ENCODE assay signal across 15 cellular contexts in genomic region chr1:215749423-215749822, GRCh38.
DNase-seq lines count a peak whose midpoint lies in the region; ATAC-seq and TF ChIP-seq lines count a peak whose summit lies in the region.
"Had no signal": no experiment of that assay in that cellular context is flagged by ENCODE, and none has a peak within 500 bp of the region (broad histone marks: within the 10 kb centered on the region; RNA-seq: fewer than 3 reads in every experiment).

No MANE protein-coding gene starts in this region.

- ATAC-seq in activated naive CD8-positive, alpha-beta T cell treated with anti-CD3 and anti-CD28 coated beads, Interleukin-2, amount 50 U/mL, for 24 hours = no peak
- ATAC-seq in GM18861 (IDR thresholded peaks at IDR 0.05; ENCODE audit: unreplicated experiment) = no peak
- ATAC-seq: A549; activated CD4-positive, CD25-positive, alpha-beta regulatory T cell treated with anti-CD3 and anti-CD28 coated beads, Interleukin-2, amount 50 U/mL, for 24 hours; K562 had no signal

- no peaks in the 10 kb centered on the region for H3K9me3 ChIP-seq in adipocyte (ENCODE audit: control insufficient read depth, low read length)
- H3K9me3 ChIP-seq: A549 had no signal

- H3K4me3 ChIP-seq in HFF-Myc (replicated peaks; ENCODE audit: low read depth, low read length) (no peak overlapping the region), adipocyte (ENCODE audit: low read length) (no peak overlapping the region)
- H3K4me3 ChIP-seq: A549, K562 had no signal

- DNase-seq in A172 (ENCODE audit: low spot score) (peak; percentile 79), HFF-Myc (ENCODE audit: extremely low read depth, low read depth) (peak; percentile 1), adipocyte (ENCODE audit: low read depth) (peak; percentile 87), glomerular visceral epithelial cell (ENCODE audit: extremely low spot score) (peak; percentile 37), NCI-H526 (lab: John Stamatoyannopoulos, UW) (no peak), posterior cingulate gyrus (no peak)
- DNase-seq in activated naive CD8-positive, alpha-beta T cell treated with anti-CD3 and anti-CD28 coated beads, Interleukin-2, amount 50 U/mL, for 24 hours = no peak
- DNase-seq: activated CD8-positive, alpha-beta memory T cell treated with anti-CD3 and anti-CD28 coated beads, Interleukin-2, amount 50 U/mL, for 4 hours; activated naive CD4-positive, alpha-beta T cell treated with anti-CD3 and anti-CD28 coated beads, Interleukin-2, amount 50 U/mL, for 16 hours; NCI-H1417 treated with DMSO at 0.1 percent for 48 hours; nucleus accumbens had no signal

- H3K4me3 Mint-ChIP-seq in activated naive CD8-positive, alpha-beta T cell treated with anti-CD3 and anti-CD28 coated beads, Interleukin-2, amount 50 U/mL, for 24 hours = no peak overlapping the region

- H3K4me1 ChIP-seq in adipocyte (ENCODE audit: control insufficient read depth, insufficient read depth, low read length) = peaks cover 11% of the 10 kb centered on the region
- H3K4me1 ChIP-seq: A549 had no signal

- H3K4me1 Mint-ChIP-seq in activated naive CD8-positive, alpha-beta T cell treated with anti-CD3 and anti-CD28 coated beads, Interleukin-2, amount 50 U/mL, for 24 hours = no peaks in the 10 kb centered on the region

- intact Hi-C loops in posterior cingulate gyrus (cut with DNase I) = no loop called here

- H3K27me3 ChIP-seq in adipocyte (replicated peaks; ENCODE audit: control insufficient read depth, insufficient read depth, low read length) = no peaks in the 10 kb centered on the region

- peaks cover 3% of the 10 kb centered on the region for H3K9me3 Mint-ChIP-seq in activated naive CD8-positive, alpha-beta T cell treated with anti-CD3 and anti-CD28 coated beads, Interleukin-2, amount 50 U/mL, for 24 hours

- H3K27me3 Mint-ChIP-seq in activated naive CD8-positive, alpha-beta T cell treated with anti-CD3 and anti-CD28 coated beads, Interleukin-2, amount 50 U/mL, for 24 hours = no peaks in the 10 kb centered on the region

- H3K9ac ChIP-seq in adipocyte (ENCODE audit: low read length) = no peak overlapping the region

- H3K27ac Mint-ChIP-seq in activated naive CD8-positive, alpha-beta T cell treated with anti-CD3 and anti-CD28 coated beads, Interleukin-2, amount 50 U/mL, for 24 hours = no peak overlapping the region

- H3K36me3 Mint-ChIP-seq in activated naive CD8-positive, alpha-beta T cell treated with anti-CD3 and anti-CD28 coated beads, Interleukin-2, amount 50 U/mL, for 24 hours (ENCODE audit: low read depth) = no peaks in the 10 kb centered on the region

- TF ChIP-seq CTCF in HFF-Myc (IDR thresholded peaks at IDR 0.05; ENCODE audit: low read depth, low read length, missing control alignments) = no peak

- H3K36me3 ChIP-seq in adipocyte (ENCODE audit: control insufficient read depth, insufficient read depth, low read length, severe bottlenecking) = no peaks in the 10 kb centered on the region

Comparison
In these comparisons a context has a peak if more than half of its experiments do, and no peak if none do; other contexts are left out.
1. DNase-seq: peak in A172 (single experiment), HFF-Myc (single experiment), adipocyte (single experiment) and glomerular visceral epithelial cell (single experiment); none in NCI-H526 (0 of 2), activated naive CD8-positive, alpha-beta T cell treated with anti-CD3 and anti-CD28 coated beads, Interleukin-2, amount 50 U/mL, for 24 hours (single experiment) and posterior cingulate gyrus (0 of 10).